24 cellular contexts compared by ENCODE assay signal in the genomic region with DNA sequence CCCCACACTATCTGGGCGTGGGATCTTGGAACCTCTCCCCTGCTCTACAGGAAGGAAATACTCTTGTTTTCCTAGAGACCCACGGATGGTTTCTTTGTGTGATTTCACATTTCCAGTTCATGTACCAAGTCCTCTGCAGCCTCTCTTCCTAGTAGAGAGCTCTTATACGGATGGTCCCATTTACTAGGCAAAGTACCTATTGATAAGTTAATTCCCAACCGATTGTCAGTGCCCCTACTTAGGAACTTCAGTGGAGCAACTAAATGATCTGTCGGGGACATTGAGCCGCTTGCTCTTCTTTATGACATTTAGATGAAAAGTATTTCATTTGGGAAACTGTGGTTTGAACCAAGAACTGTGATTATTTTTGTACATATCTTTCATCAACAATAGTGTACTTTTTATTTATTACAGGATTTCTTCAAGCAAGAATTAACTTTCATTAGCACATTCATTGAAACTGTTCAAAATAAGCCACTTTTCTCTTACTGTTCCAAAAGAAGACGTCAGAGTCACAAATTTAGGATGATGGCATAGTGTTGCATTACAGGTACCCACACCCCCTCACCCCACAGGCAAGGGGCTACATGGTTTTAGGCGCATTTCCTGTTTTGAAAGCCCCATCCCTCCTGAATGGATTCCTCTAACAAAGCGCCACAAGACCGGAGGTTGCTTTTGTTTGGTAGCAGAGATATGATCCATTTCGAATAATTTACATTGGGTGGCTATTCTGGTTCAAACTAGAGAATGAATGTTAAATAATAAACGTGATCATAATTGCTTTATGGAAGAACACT. TPM values are rescaled to one million over a fixed set of nuclear protein-coding genes. Genes with fewer than 3 reads are reported as not detected.
"Had no signal": no experiment of that assay in that cellular context is flagged by ENCODE, and none has a peak within 500 bp of the region (broad histone marks: within the 10 kb centered on the region; RNA-seq: fewer than 3 reads in every experiment).

No MANE protein-coding gene starts in this region.

- H3K27me3 ChIP-seq: right atrium auricular region, upper lobe of left lung had no signal

- DNase-seq: central memory CD4-positive, alpha-beta T cell; effector CD8-positive, alpha-beta T cell; endodermal cell; mucosa of descending colon; naive B cell; nucleus accumbens; sigmoid colon; stimulated activated CD4-positive, alpha-beta T cell treated with anti-CD3 and anti-CD28 coated beads, Interleukin-2, amount 100 ng/mL, for 24 hours; stimulated activated CD4-positive, alpha-beta T cell treated with anti-CD3 and anti-CD28 coated beads, Interleukin-4, amount 100 ng/mL, for 4 hours; stimulated activated naive CD8-positive, alpha-beta T cell treated with anti-CD3 and anti-CD28 coated beads, Interleukin-15, Interleukin-2, amounts not matched to agents 100 U/mL and 50 U/mL, for 24 hours; upper lobe of left lung had no signal

- H3K27ac ChIP-seq: prostate gland, right atrium auricular region, sigmoid colon, thoracic aorta, tibial nerve, upper lobe of left lung had no signal

- H3K36me3 ChIP-seq: prostate gland, right atrium auricular region, sigmoid colon, thoracic aorta, tibial nerve, upper lobe of left lung had no signal

- H3K9me3 Mint-ChIP-seq: dendritic cell treated with granulocyte-macrophage colony-stimulating factor and Interleukin-4, amounts not matched to agents 40 ng/mL and 50 ng/mL, for 4 days; endodermal cell; memory B cell; mesothelial cell of epicardium; natural killer cell treated with Interleukin-12 subunit alpha and Interleukin-12 subunit beta and Interleukin-15 and Interleukin-18, amount 100 ng/mL, for 72 hours; neural crest cell; stimulated activated memory B cell treated with anti-CD40 and anti-IgM and Interleukin-4, amounts not matched to agents 10 μg/mL and 1 μg/mL and 100 μg/mL, for 72 hours had no signal

- H3K27ac Mint-ChIP-seq: dendritic cell treated with granulocyte-macrophage colony-stimulating factor and Interleukin-4, amounts not matched to agents 40 ng/mL and 50 ng/mL, for 4 days; endodermal cell; memory B cell; mesothelial cell of epicardium; naive B cell; natural killer cell treated with Interleukin-12 subunit alpha and Interleukin-12 subunit beta and Interleukin-15 and Interleukin-18, amount 100 ng/mL, for 72 hours; stimulated activated memory B cell treated with anti-CD40 and anti-IgM and Interleukin-4, amounts not matched to agents 10 μg/mL and 1 μg/mL and 100 μg/mL, for 72 hours had no signal

- H3K36me3 Mint-ChIP-seq: memory B cell; mesothelial cell of epicardium; naive B cell; natural killer cell treated with Interleukin-12 subunit alpha and Interleukin-12 subunit beta and Interleukin-15 and Interleukin-18, amount 100 ng/mL, for 72 hours; stimulated activated memory B cell treated with anti-CD40 and anti-IgM and Interleukin-4, amounts not matched to agents 10 μg/mL and 1 μg/mL and 100 μg/mL, for 72 hours had no signal

- H3K4me3 ChIP-seq: lung, mucosa of descending colon, prostate gland, right atrium auricular region, sigmoid colon, thoracic aorta, tibial nerve, upper lobe of left lung had no signal

- H3K4me1 Mint-ChIP-seq: memory B cell; mesothelial cell of epicardium; naive B cell; neural crest cell; stimulated activated memory B cell treated with anti-CD40 and anti-IgM and Interleukin-4, amounts not matched to agents 10 μg/mL and 1 μg/mL and 100 μg/mL, for 72 hours had no signal

- H3K4me1 ChIP-seq: prostate gland, right atrium auricular region, sigmoid colon, upper lobe of left lung had no signal

- H3K9me3 ChIP-seq: mucosa of descending colon, prostate gland, right atrium auricular region, sigmoid colon, thoracic aorta, tibial nerve, upper lobe of left lung had no signal

- H3K4me3 Mint-ChIP-seq: dendritic cell treated with granulocyte-macrophage colony-stimulating factor and Interleukin-4, amounts not matched to agents 40 ng/mL and 50 ng/mL, for 4 days; endodermal cell; memory B cell; mesothelial cell of epicardium; naive B cell; natural killer cell treated with Interleukin-12 subunit alpha and Interleukin-12 subunit beta and Interleukin-15 and Interleukin-18, amount 100 ng/mL, for 72 hours; neural crest cell; stimulated activated memory B cell treated with anti-CD40 and anti-IgM and Interleukin-4, amounts not matched to agents 10 μg/mL and 1 μg/mL and 100 μg/mL, for 72 hours had no signal

RNA-seq across cellular contexts. Expression of a gene that starts 34.2 kb away (rescaled TPM):
- total RNA-seq: liver; natural killer cell treated with Interleukin-12 subunit alpha and Interleukin-12 subunit beta and Interleukin-15 and Interleukin-18, amount 100 ng/mL, for 72 hours; osteocyte had no signal
